ENCODE assay signal across 9 cellular contexts in genomic region chr3:170257145-170257544, GRCh38. TPM values are rescaled to one million over a fixed set of nuclear protein-coding genes. Genes with fewer than 3 reads are reported as not detected.
DNase-seq lines count a peak whose midpoint lies in the region; ATAC-seq lines count a peak whose summit lies in the region.
"Had no signal": no experiment of that assay in that cellular context is flagged by ENCODE, and none has a peak within 500 bp of the region (broad histone marks: within the 10 kb centered on the region; RNA-seq: fewer than 3 reads in every experiment).

No MANE protein-coding gene starts in this region.

- peak; percentile 52 for ATAC-seq in GM19025 (IDR thresholded peaks at IDR 0.05; ENCODE audit: low read depth, unreplicated experiment)
- ATAC-seq in GM21717 (IDR thresholded peaks at IDR 0.05; ENCODE audit: unreplicated experiment): peak; percentile 73
- ATAC-seq in HG03196 (IDR thresholded peaks at IDR 0.05; ENCODE audit: unreplicated experiment): peak; percentile 55

- H3K27ac ChIP-seq in epithelial cell of prostate: peak overlapping the region; percentile 76

- DNase-seq in epithelial cell of prostate (ENCODE audit: low read depth, low spot score) (no peak), SK-N-DZ (ENCODE audit: low spot score) (no peak), kidney glomerular epithelial cell (lab: John Stamatoyannopoulos, UW) (no peak), activated gamma-delta T cell treated with Interleukin-2 at 50 U/mL for 16 hours (no peak)
- DNase-seq: islet precursor cell, NCI-H2171 had no signal

RNA-seq across cellular contexts. Expression of gene PRKCI, which starts 34.9 kb away (rescaled TPM):
- 37.2 TPM in 2 replicates for polyA plus RNA-seq in SK-N-DZ (2014; cell fraction: cytosol; rRNA removed)
- polyA plus RNA-seq in SK-N-DZ (2014; cell fraction: nucleus; rRNA removed): 24.3 and 31.6 TPM in 2 replicates
